In the genomic region with DNA sequence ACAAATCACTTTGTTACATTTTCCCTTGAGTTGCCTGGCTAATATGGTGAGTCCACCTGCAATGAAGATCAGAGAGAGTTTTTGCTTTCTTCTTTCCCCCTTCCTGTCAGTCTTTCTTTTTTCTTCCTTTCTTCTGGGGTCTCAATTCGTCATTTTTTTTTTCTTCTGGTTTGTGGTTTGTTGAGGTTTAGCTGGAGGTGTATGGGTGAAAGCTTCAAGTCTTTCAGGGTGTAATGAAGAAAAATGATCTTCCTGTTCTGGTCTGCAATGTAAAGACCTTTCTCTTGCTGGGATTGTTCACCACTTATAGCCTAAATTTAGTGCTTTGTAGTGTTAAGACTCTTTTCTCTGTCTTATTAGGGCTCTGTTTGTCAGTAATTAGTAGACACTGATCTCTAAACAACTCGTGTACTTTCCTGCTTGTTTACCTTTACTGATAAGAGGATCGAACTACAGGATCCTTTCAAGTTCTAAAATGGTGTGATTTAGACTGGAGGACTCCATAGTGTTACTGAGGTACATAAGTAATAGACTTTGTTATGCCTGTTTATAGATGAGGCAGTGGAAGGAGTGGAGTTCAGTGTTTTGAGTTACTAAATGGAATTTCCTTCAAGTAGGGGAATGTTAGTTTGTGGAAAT, we compare ENCODE assay signal across 16 cellular contexts.
A peak's percentile ranks its signal among the peaks of the same experiment; 100 is the strongest.
DNase-seq lines count a peak whose midpoint lies in the region; ATAC-seq, FAIRE-seq and TF ChIP-seq lines count a peak whose summit lies in the region.
"Had no signal": no experiment of that assay in that cellular context is flagged by ENCODE, and none has a peak within 500 bp of the region (broad histone marks: within the 10 kb centered on the region; RNA-seq: fewer than 3 reads in every experiment).

No MANE protein-coding gene starts in this region.

- no peak for TF ChIP-seq CTCF in SK-N-SH (IDR thresholded peaks at IDR 0.05)
- no peak for TF ChIP-seq CTCF in WTC11 (IDR thresholded peaks at IDR 0.05)
- no peak for TF ChIP-seq CTCF in HepG2 (CRISPR knock-in tag; IDR thresholded peaks at IDR 0.05)
- TF ChIP-seq CTCF in neural progenitor cell (IDR thresholded peaks at IDR 0.05), result no peak

- intact Hi-C loops in HepG2 (cut with micrococcal nuclease; ENCODE audit: unreplicated experiment), result no loop called here

- in situ Hi-C loops in HepG2 (cut with HindIII; ENCODE audit: extremely low pct_ligation_motif_present, low pct_unique_long_range_greater_than_20kb), result no loop called here

- POLR2A ChIA-PET in SK-N-SH (lab: Yijun Ruan, JAX), result no interaction called here
- POLR2A ChIA-PET in WTC11 (lab: Charles Lee), result no interaction called here
- POLR2A ChIA-PET in HepG2 (lab: Yijun Ruan, JAX), result no interaction called here
- POLR2A ChIA-PET in activated CD4-positive, alpha-beta memory T cell treated with anti-CD3 and anti-CD28 coated beads, Interleukin-2, amount 10 ng/mL, durations not matched to agents 7 days and 5 days (lab: Charles Lee), result no interaction called here

- H3K27me3 ChIP-seq in SK-N-SH (ENCODE audit: insufficient read depth) (no peaks in the 10 kb centered on the region), HepG2 (ENCODE audit: control insufficient read depth in 1 of 2, insufficient read depth in 2 of 2, low read length in 2 of 2) (no peaks in the 10 kb centered on the region), neural progenitor cell (no peaks in the 10 kb centered on the region)

- no peak for TF ChIP-seq POLR2A in HepG2 (IDR thresholded peaks at IDR 0.05; ENCODE audit: insufficient read depth in 1 of 2, low read depth in 2 of 2, low read length in 2 of 2)

- H3K4me3 ChIP-seq in SK-N-SH (ENCODE audit: low read depth in 2 of 2, low read length in 1 of 2) (no peak overlapping the region), HepG2 (replicated peaks in 1 of 3; ENCODE audit: insufficient read depth in 1 of 3, low read depth in 2 of 3, low read length in 3 of 3) (no peak overlapping the region), neural progenitor cell (no peak overlapping the region)

- H3K9me3 ChIP-seq in SK-N-SH (no peaks in the 10 kb centered on the region), HepG2 (ENCODE audit: low read length) (no peaks in the 10 kb centered on the region), neural progenitor cell (ENCODE audit: low read depth) (no peaks in the 10 kb centered on the region)
- H3K9me3 ChIP-seq: Caco-2 had no signal

- H3K27me3 Mint-ChIP-seq in WTC11 (ENCODE audit: low read depth) (no peaks in the 10 kb centered on the region), neural progenitor cell (ENCODE audit: insufficient read depth, low read depth) (no peaks in the 10 kb centered on the region)
- no peaks in the 10 kb centered on the region for H3K27me3 Mint-ChIP-seq in activated CD4-positive, alpha-beta memory T cell treated with anti-CD3 and anti-CD28 coated beads, Interleukin-2, amount 10 ng/mL, durations not matched to agents 7 days and 5 days

- BruUV-seq in HepG2 (replicated peaks; lab: Mats Ljungman, UMichigan), result no TSS peak

- H3K27ac Mint-ChIP-seq in WTC11 (no peak overlapping the region), neural progenitor cell (no peak overlapping the region)
- H3K27ac Mint-ChIP-seq in activated CD4-positive, alpha-beta memory T cell treated with anti-CD3 and anti-CD28 coated beads, Interleukin-2, amount 10 ng/mL, durations not matched to agents 7 days and 5 days, result no peak overlapping the region
- H3K27ac Mint-ChIP-seq: CD8-positive, alpha-beta T cell had no signal

- TF ChIP-seq RAD21 in SK-N-SH (IDR thresholded peaks at IDR 0.05; ENCODE audit: low read length), result no peak
- TF ChIP-seq RAD21 in HepG2 (CRISPR knock-in tag; IDR thresholded peaks at IDR 0.05), result no peak

- H3K4me1 ChIP-seq in SK-N-SH (ENCODE audit: control insufficient read depth in 1 of 2, insufficient read depth in 2 of 2, low read depth in 1 of 2, low read length in 1 of 2) (no peaks in the 10 kb centered on the region), HepG2 (ENCODE audit: insufficient read depth, low read length) (peaks cover 10% of the 10 kb centered on the region), neural progenitor cell (peaks cover 4% of the 10 kb centered on the region)
- H3K4me1 ChIP-seq: Caco-2 had no signal

- H3K9ac ChIP-seq in SK-N-SH (no peak overlapping the region), HepG2 (ENCODE audit: insufficient read depth, low read depth, low read length) (no peak overlapping the region), neural progenitor cell (no peak overlapping the region)

- H3K79me2 ChIP-seq in SK-N-SH (ENCODE audit: insufficient read depth) (no peaks in the 10 kb centered on the region), HepG2 (ENCODE audit: insufficient read depth, low read length) (no peaks in the 10 kb centered on the region), neural progenitor cell (ENCODE audit: low read depth) (no peaks in the 10 kb centered on the region)

- ATAC-seq in SK-N-SH treated with all-trans-retinoic acid at 6 μM for 48 hours (peak; percentile 25; the same call in 1 of the 3 replicates), WTC11 (no peak), HepG2 (peak; percentile 43; the same call in 1 of the 3 replicates)
- ATAC-seq: CD8-positive, alpha-beta T cell had no signal

- FAIRE-seq in HepG2 (lab: Jason Lieb, UNC), result peak; percentile 30
- FAIRE-seq: GM19239 had no signal

- H3K4me2 ChIP-seq in SK-N-SH (no peak overlapping the region), HepG2 (ENCODE audit: low read depth, low read length) (no peak overlapping the region), neural progenitor cell (no peak overlapping the region)

- H4K20me1 ChIP-seq in SK-N-SH (ENCODE audit: insufficient read depth) (no peaks in the 10 kb centered on the region), HepG2 (ENCODE audit: insufficient read depth, low read length) (no peaks in the 10 kb centered on the region), neural progenitor cell (ENCODE audit: low read depth) (no peaks in the 10 kb centered on the region)

- H3K4me3 Mint-ChIP-seq in WTC11 (no peak overlapping the region), neural progenitor cell (no peak overlapping the region)
- H3K4me3 Mint-ChIP-seq in activated CD4-positive, alpha-beta memory T cell treated with anti-CD3 and anti-CD28 coated beads, Interleukin-2, amount 10 ng/mL, durations not matched to agents 7 days and 5 days, result no peak overlapping the region
- H3K4me3 Mint-ChIP-seq: CD14-positive monocyte; CD8-positive, alpha-beta T cell; H9 had no signal

- WGBS in SK-N-SH (ENCODE audit: low lambda C conversion rate), result 74% methylated on average over 3 of the region's 3 CpGs
- 34% methylated on average over 3 of the region's 3 CpGs for WGBS in HepG2 (ENCODE audit: low lambda C conversion rate)

- H3K36me3 Mint-ChIP-seq in WTC11, result no peaks in the 10 kb centered on the region
- no peaks in the 10 kb centered on the region for H3K36me3 Mint-ChIP-seq in activated CD4-positive, alpha-beta memory T cell treated with anti-CD3 and anti-CD28 coated beads, Interleukin-2, amount 10 ng/mL, durations not matched to agents 7 days and 5 days (ENCODE audit: low read depth)
- H3K36me3 Mint-ChIP-seq in neural progenitor cell, result no peaks in the 10 kb centered on the region
- H3K36me3 Mint-ChIP-seq: CD14-positive monocyte; CD8-positive, alpha-beta T cell had no signal

- no peak for DNase-seq in SK-N-SH
- no peak for DNase-seq in WTC11 (ENCODE audit: low spot score)
- DNase-seq in HepG2 (ENCODE audit: low spot score), result peak; percentile 1
- no peak for DNase-seq in NCI-H2171 treated with DMSO at 0.1 percent for 48 hours (lab: John Stamatoyannopoulos, UW)
- DNase-seq in hypothalamus (lab: John Stamatoyannopoulos, UW), result no peak
- no peak for DNase-seq in activated CD4-positive, alpha-beta memory T cell treated with anti-CD3 and anti-CD28 coated beads, Interleukin-2, amount 10 ng/mL, durations not matched to agents 7 days and 5 days
- no peak for DNase-seq in neural progenitor cell (ENCODE audit: low spot score)
- DNase-seq: Caco-2; CD8-positive, alpha-beta T cell; GF-D8; GOT3; H9 had no signal

- TF ChIP-seq EP300 in SK-N-SH (IDR thresholded peaks at IDR 0.05; ENCODE audit: borderline replicate concordance in 1 of 2, low read depth in 1 of 2, low read length in 1 of 2) (no peak), HepG2 (IDR thresholded peaks at IDR 0.05; ENCODE audit: low read depth in 2 of 2, low read length in 2 of 2) (no peak), HepG2 (CRISPR knock-in tag; IDR thresholded peaks at IDR 0.05; ENCODE audit: borderline replicate concordance) (no peak)

- H3K27ac ChIP-seq in SK-N-SH (ENCODE audit: low read depth in 2 of 2, low read length in 1 of 2), result no peak overlapping the region
- no peak overlapping the region for H3K27ac ChIP-seq in HepG2 (ENCODE audit: extremely low read length, insufficient read depth, low read length)
- H3K27ac ChIP-seq in neural progenitor cell, result no peak overlapping the region
- H3K27ac ChIP-seq: 22Rv1 had no signal

- H3K4me1 Mint-ChIP-seq in WTC11, result no peaks in the 10 kb centered on the region
- H3K4me1 Mint-ChIP-seq in activated CD4-positive, alpha-beta memory T cell treated with anti-CD3 and anti-CD28 coated beads, Interleukin-2, amount 10 ng/mL, durations not matched to agents 7 days and 5 days, result no peaks in the 10 kb centered on the region
- H3K4me1 Mint-ChIP-seq in neural progenitor cell, result no peaks in the 10 kb centered on the region

- no peaks in the 10 kb centered on the region for H3K9me2 ChIP-seq in SK-N-SH

- H3K36me3 ChIP-seq in SK-N-SH (replicated peaks in 1 of 2; ENCODE audit: control insufficient read depth in 1 of 2, insufficient read depth in 2 of 2, low read length in 1 of 2), result no peaks in the 10 kb centered on the region
- no peaks in the 10 kb centered on the region for H3K36me3 ChIP-seq in HepG2 (replicated peaks in 1 of 2; ENCODE audit: control insufficient read depth in 1 of 2, insufficient read depth in 2 of 2, low read length in 2 of 2)
- H3K36me3 ChIP-seq in neural progenitor cell, result no peaks in the 10 kb centered on the region

- H3F3A ChIP-seq in SK-N-SH (replicated peaks; ENCODE audit: insufficient read depth), result no peaks in the 10 kb centered on the region
- no peaks in the 10 kb centered on the region for H3F3A ChIP-seq in neural progenitor cell (ENCODE audit: low read depth)

- CTCF ChIA-PET in SK-N-SH (lab: Yijun Ruan, JAX), result interaction anchor here (1.3 kb wide), 1 partner anchor 11 kb away, joined by 3 read pairs; no protein-coding TSS in a partner anchor
- CTCF ChIA-PET in WTC11 (lab: Charles Lee), result no interaction called here
- CTCF ChIA-PET in HepG2 (lab: Yijun Ruan, JAX; ENCODE audit: low intra/inter-chr PET ratio, low total read pairs), result no interaction called here
- CTCF ChIA-PET in activated CD4-positive, alpha-beta memory T cell treated with anti-CD3 and anti-CD28 coated beads, Interleukin-2, amount 10 ng/mL, durations not matched to agents 7 days and 5 days (lab: Charles Lee), result no interaction called here

- H2AFZ ChIP-seq in SK-N-SH (ENCODE audit: low read depth) (no peak overlapping the region), HepG2 (ENCODE audit: low read length) (no peak overlapping the region), neural progenitor cell (replicated peaks) (no peak overlapping the region)

- H3K9me3 Mint-ChIP-seq in WTC11 (no peaks in the 10 kb centered on the region), neural progenitor cell (no peaks in the 10 kb centered on the region)
- no peaks in the 10 kb centered on the region for H3K9me3 Mint-ChIP-seq in activated CD4-positive, alpha-beta memory T cell treated with anti-CD3 and anti-CD28 coated beads, Interleukin-2, amount 10 ng/mL, durations not matched to agents 7 days and 5 days
- H3K9me3 Mint-ChIP-seq: CD8-positive, alpha-beta T cell; H9 had no signal
